Comparison of ENCODE assay signal across 23 cellular contexts in genomic region chr12:70418101-70418500, GRCh38. TPM values are rescaled to one million over a fixed set of nuclear protein-coding genes. Genes with fewer than 3 reads are reported as not detected.
DNase-seq lines count a peak whose midpoint lies in the region; ATAC-seq and TF ChIP-seq lines count a peak whose summit lies in the region.
"Had no signal": no experiment of that assay in that cellular context is flagged by ENCODE, and none has a peak within 500 bp of the region (broad histone marks: within the 10 kb centered on the region; RNA-seq: fewer than 3 reads in every experiment).

No MANE protein-coding gene starts in this region.

- no peaks in the 10 kb centered on the region for H3F3A ChIP-seq in smooth muscle cell (ENCODE audit: low read depth)

- intact Hi-C loops in dorsolateral prefrontal cortex (cut with DNase I) = no loop called here

- H3K9me2 ChIP-seq in Karpas-422 (replicated peaks; ENCODE audit: insufficient read depth, low read length) = no peaks in the 10 kb centered on the region

- H2AFZ ChIP-seq in Karpas-422 (ENCODE audit: low read length) (no peak overlapping the region), smooth muscle cell (ENCODE audit: low read depth) (no peak overlapping the region)
- H2AFZ ChIP-seq: PC-9 had no signal

- H3K27ac ChIP-seq in Karpas-422 (ENCODE audit: low read length) = 0 out of 2 replicates have a peak overlapping the region, but pooled peaks have one; percentile 12
- H3K27ac ChIP-seq in dorsolateral prefrontal cortex = peak overlapping the region in 54 of 59 donors; percentile 2 to 90 (median 67)
- H3K27ac ChIP-seq in smooth muscle cell (ENCODE audit: low read depth) = peak overlapping the region; percentile 42
- H3K27ac ChIP-seq: HL-60, PC-9, SJCRH30, thyroid gland had no signal

- TF ChIP-seq CTCF in dorsolateral prefrontal cortex (IDR thresholded peaks at IDR 0.05 in 54 of 56, conservative IDR thresholded peaks at IDR 0.05 in 2 of 56; ENCODE audit: low read depth in 1 of 56, partially characterized antibody in 56 of 56) (no peak), smooth muscle cell (IDR thresholded peaks at IDR 0.05; ENCODE audit: borderline replicate concordance, insufficient read depth, poor library complexity, severe bottlenecking) (no peak)

- H3K9ac ChIP-seq in Karpas-422 (ENCODE audit: low read length) (no peak overlapping the region), smooth muscle cell (ENCODE audit: low read depth) (no peak overlapping the region)

- peak; percentile 21 for DNase-seq in activated T-cell treated with anti-CD3 and anti-CD28 coated beads, Interleukin-2, amount 50 U/mL, for 48 hours
- DNase-seq in activated T-cell treated with anti-CD3 and anti-CD28 coated beads for 4 hours (no peak), Karpas-422 (no peak), dorsolateral prefrontal cortex (peak in 2 of 10 donors; percentile 34 to 66), smooth muscle cell (lab: John Stamatoyannopoulos, UW; ENCODE audit: unreplicated experiment) (no peak), ecto neural progenitor cell (ENCODE audit: low spot score) (no peak)
- DNase-seq: activated CD4-positive, CD25-positive, alpha-beta regulatory T cell; activated gamma-delta T cell treated with Interleukin-2 at 50 U/mL for 16 hours; CD4-positive, CD25-positive, alpha-beta regulatory T cell; erythroblast; IMR-90; MM.1S; naive thymus-derived CD8-positive, alpha-beta T cell; NCI-H1436 treated with DMSO at 0.1 percent for 48 hours; NCI-H774; PC-9; right cardiac atrium; SJCRH30; stimulated activated CD4-positive, alpha-beta T cell treated with anti-CD3 and anti-CD28 coated beads, Interleukin-15, amount 100 ng/mL, for 24 hours; thyroid gland had no signal

- H3K36me3 ChIP-seq in Karpas-422 (ENCODE audit: insufficient read depth, low read length) (peaks cover 82% of the 10 kb centered on the region), smooth muscle cell (ENCODE audit: low read depth) (no peaks in the 10 kb centered on the region)
- H3K36me3 ChIP-seq: SJCRH30, thyroid gland had no signal

- H3K9me3 ChIP-seq in Karpas-422 (ENCODE audit: low read length) (no peaks in the 10 kb centered on the region), smooth muscle cell (replicated peaks; ENCODE audit: low read depth) (no peaks in the 10 kb centered on the region)
- H3K9me3 ChIP-seq: SJCRH30, thyroid gland had no signal

- H3K4me1 ChIP-seq in Karpas-422 (ENCODE audit: low read length) = peaks cover 9% of the 10 kb centered on the region; the same call in 1 of the 2 replicates
- H3K4me1 ChIP-seq in smooth muscle cell (ENCODE audit: low read depth) = no peaks in the 10 kb centered on the region
- H3K4me1 ChIP-seq: SJCRH30, thyroid gland had no signal

- no peaks in the 10 kb centered on the region for H3K27me3 ChIP-seq in Karpas-422 (ENCODE audit: low read length)
- no peaks in the 10 kb centered on the region for H3K27me3 ChIP-seq in dorsolateral prefrontal cortex
- no peaks in the 10 kb centered on the region for H3K27me3 ChIP-seq in smooth muscle cell (ENCODE audit: low read depth)
- H3K27me3 ChIP-seq: SJCRH30, thyroid gland had no signal

- 75% methylated on average over 3 of the region's 3 CpGs for WGBS in smooth muscle cell (ENCODE audit: low lambda C conversion rate)

- H3K4me2 ChIP-seq in Karpas-422 (ENCODE audit: low read depth, low read length, poor library complexity, severe bottlenecking) (no peak overlapping the region), smooth muscle cell (no peak overlapping the region)
- H3K4me2 ChIP-seq: PC-9 had no signal

- H3K4me3 ChIP-seq in Karpas-422 (ENCODE audit: low read length) = no peak overlapping the region
- peak overlapping the region in 1 of 59 donors; percentile 1 for H3K4me3 ChIP-seq in dorsolateral prefrontal cortex
- H3K4me3 ChIP-seq in smooth muscle cell = no peak overlapping the region
- H3K4me3 ChIP-seq: PC-9, SJCRH30, thyroid gland had no signal

- ATAC-seq in HG03039 (IDR thresholded peaks at IDR 0.05; ENCODE audit: unreplicated experiment) = no peak
- ATAC-seq in GM21786 (IDR thresholded peaks at IDR 0.05; ENCODE audit: unreplicated experiment) = no peak
- ATAC-seq: naive thymus-derived CD8-positive, alpha-beta T cell; right cardiac atrium had no signal

- H3K79me2 ChIP-seq in Karpas-422 (ENCODE audit: low read length) (peaks cover 92% of the 10 kb centered on the region), smooth muscle cell (ENCODE audit: low read depth) (no peaks in the 10 kb centered on the region)

- H4K20me1 ChIP-seq in Karpas-422 (ENCODE audit: insufficient read depth, low read depth, low read length) (peaks cover 8% of the 10 kb centered on the region; the same call in 1 of the 2 replicates), smooth muscle cell (ENCODE audit: low read depth) (no peaks in the 10 kb centered on the region)

RNA-seq across cellular contexts. Expression of gene KCNMB4, which starts 52.0 kb away (rescaled TPM):
- total RNA-seq in Karpas-422 (2014; rRNA removed; shearing (Covaris generic); ENCODE audit: low replicate concordance) = 55.5 and 55.9 TPM in 2 replicates
- total RNA-seq in dorsolateral prefrontal cortex (100 to 1,000 TPM in 2 of 120 experiments, 10 to 100 TPM in 118; 26.9 to 134 (median 53.1) TPM), smooth muscle cell (8.5 and 22.0 TPM in 2 replicates)
- 7.4 and 8.9 TPM in 2 replicates for polyA plus RNA-seq in smooth muscle cell

Comparison
In these comparisons a context has a peak if more than half of its experiments do, and no peak if none do; other contexts are left out.
1. DNase-seq: peak in activated T-cell treated with anti-CD3 and anti-CD28 coated beads, Interleukin-2, amount 50 U/mL, for 48 hours (2 of 2); none in activated T-cell treated with anti-CD3 and anti-CD28 coated beads for 4 hours (single experiment), Karpas-422 (single experiment), smooth muscle cell (single experiment) and ecto neural progenitor cell (single experiment).
2. H3K27ac ChIP-seq: peak in every context shown above with its lines; median percentile 67 in dorsolateral prefrontal cortex; 42 in smooth muscle cell; 12 in Karpas-422.